Comparison of ENCODE assay signal across 14 cellular contexts in the genomic region with DNA sequence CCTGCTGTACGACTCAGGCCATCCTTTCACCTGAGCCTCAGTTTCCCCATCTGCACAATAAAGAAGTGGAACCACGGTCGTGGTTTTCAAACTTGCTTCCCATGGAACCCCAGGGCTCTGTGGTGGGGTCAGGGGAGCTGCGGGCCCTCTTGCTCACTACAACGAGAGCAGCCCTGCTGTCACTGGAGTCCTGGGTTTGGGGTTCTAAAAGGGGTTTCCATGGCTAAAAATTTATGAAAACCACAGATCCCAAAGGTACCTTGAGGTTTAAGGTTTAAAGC. TPM values are rescaled to one million over a fixed set of nuclear protein-coding genes. Genes with fewer than 3 reads are reported as not detected.
DNase-seq lines count a peak whose midpoint lies in the region; TF ChIP-seq lines count a peak whose summit lies in the region.
"Had no signal": no experiment of that assay in that cellular context is flagged by ENCODE, and none has a peak within 500 bp of the region (broad histone marks: within the 10 kb centered on the region; RNA-seq: fewer than 3 reads in every experiment).

No MANE protein-coding gene starts in this region.

- peaks cover 0 to 29% (median 13%) of the 10 kb centered on the region in 11 experiments; a peak in 13 of 22 replicates for H3K36me3 ChIP-seq in BLaER1 treated with 17β-estradiol and CSF1 and Interleukin-3, amounts not matched to agents 10 nM and 100 nM
- peaks cover 74% of the 10 kb centered on the region for H3K36me3 ChIP-seq in suprapubic skin

- peaks cover 38 to 89% (median 75%) of the 10 kb centered on the region in 10 experiments for H3K4me1 ChIP-seq in BLaER1 treated with 17β-estradiol and CSF1 and Interleukin-3, amounts not matched to agents 10 nM and 100 nM
- H3K4me1 ChIP-seq in suprapubic skin: no peaks in the 10 kb centered on the region
- H3K4me1 ChIP-seq: A549 had no signal

- peak overlapping the region in 9 of 11 experiments; percentile 24 to 79 (median 68); a peak in 18 of 22 replicates for H3K4me2 ChIP-seq in BLaER1 treated with 17β-estradiol and CSF1 and Interleukin-3, amounts not matched to agents 10 nM and 100 nM
- H3K4me2 ChIP-seq: A549 had no signal

- no peak for TF ChIP-seq POLR2A in suprapubic skin (IDR thresholded peaks at IDR 0.05)

- H3K9ac ChIP-seq in BLaER1 treated with 17β-estradiol and CSF1 and Interleukin-3, amounts not matched to agents 10 nM and 100 nM: peak overlapping the region in 3 of 11 experiments; percentile 9 to 46 (median 24); a peak in 1 of 22 replicates

- no peaks in the 10 kb centered on the region for H3K27me3 ChIP-seq in BLaER1 treated with 17β-estradiol and CSF1 and Interleukin-3, amounts not matched to agents 10 nM and 100 nM
- H3K27me3 ChIP-seq in suprapubic skin: no peaks in the 10 kb centered on the region

- no peaks in the 10 kb centered on the region for H3K9me3 ChIP-seq in BLaER1 treated with 17β-estradiol and CSF1 and Interleukin-3, amounts not matched to agents 10 nM and 100 nM (replicated peaks in 1 of 11)
- no peaks in the 10 kb centered on the region for H3K9me3 ChIP-seq in suprapubic skin
- H3K9me3 ChIP-seq: A549 had no signal

- no peak for TF ChIP-seq CTCF in suprapubic skin (IDR thresholded peaks at IDR 0.05)

- no peak for TF ChIP-seq EP300 in suprapubic skin (IDR thresholded peaks at IDR 0.05)

- H3K27ac ChIP-seq in BLaER1 treated with 17β-estradiol and CSF1 and Interleukin-3, amounts not matched to agents 10 nM and 100 nM: no peak overlapping the region
- no peak overlapping the region for H3K27ac ChIP-seq in suprapubic skin
- H3K27ac ChIP-seq: A549, HL-60 had no signal

- WGBS in suprapubic skin: 87% methylated on average over 5 of the region's 5 CpGs

- H3K4me3 ChIP-seq in BLaER1 treated with 17β-estradiol and CSF1 and Interleukin-3, amounts not matched to agents 10 nM and 100 nM: no peak overlapping the region
- no peak overlapping the region for H3K4me3 ChIP-seq in suprapubic skin
- H3K4me3 ChIP-seq: A549, GM12878 had no signal

- DNase-seq in ecto neural progenitor cell (ENCODE audit: low spot score): peak; percentile 25
- DNase-seq in mesenteric fat pad (ENCODE audit: low spot score): peak; percentile 49
- DNase-seq in suprapubic skin (ENCODE audit: low spot score in 2 of 2): peak; percentile 31 to 44
- no peak for DNase-seq in germinal center (ENCODE audit: low spot score)
- no peak for DNase-seq in activated CD4-positive, alpha-beta T cell treated with anti-CD3 and anti-CD28 coated beads, Interleukin-2, amount 50 U/mL, for 48 hours
- DNase-seq in NCI-H2196 treated with DMSO at 0.1 percent for 48 hours (lab: John Stamatoyannopoulos, UW; ENCODE audit: unreplicated experiment): no peak
- DNase-seq: CD4-positive, CD25-positive, alpha-beta regulatory T cell; DMS 273 treated with DMSO at 0.1 percent for 48 hours; IMR-90; KBM-7 had no signal

- H4K20me1 ChIP-seq in BLaER1 treated with 17β-estradiol and CSF1 and Interleukin-3, amounts not matched to agents 10 nM and 100 nM: peaks cover 0 to 28% (median 0%) of the 10 kb centered on the region in 11 experiments; a peak in 5 of 22 replicates

RNA-seq across cellular contexts. Expression of gene CARS1, which starts 45.4 kb away (rescaled TPM):
- total RNA-seq in mesenteric fat pad (69.4 TPM), suprapubic skin (10 to 100 TPM; 38.1 to 66.5 (median 40.9) TPM)

Comparison
In these comparisons a context has a peak if more than half of its experiments do, and no peak if none do; other contexts are left out.
1. DNase-seq: peak in ecto neural progenitor cell (single experiment), mesenteric fat pad (single experiment) and suprapubic skin (2 of 2); none in germinal center (single experiment), activated CD4-positive, alpha-beta T cell treated with anti-CD3 and anti-CD28 coated beads, Interleukin-2, amount 50 U/mL, for 48 hours (0 of 2) and NCI-H2196 treated with DMSO at 0.1 percent for 48 hours (single experiment).